ENCODE assay signal across 36 cellular contexts in the genomic region with DNA sequence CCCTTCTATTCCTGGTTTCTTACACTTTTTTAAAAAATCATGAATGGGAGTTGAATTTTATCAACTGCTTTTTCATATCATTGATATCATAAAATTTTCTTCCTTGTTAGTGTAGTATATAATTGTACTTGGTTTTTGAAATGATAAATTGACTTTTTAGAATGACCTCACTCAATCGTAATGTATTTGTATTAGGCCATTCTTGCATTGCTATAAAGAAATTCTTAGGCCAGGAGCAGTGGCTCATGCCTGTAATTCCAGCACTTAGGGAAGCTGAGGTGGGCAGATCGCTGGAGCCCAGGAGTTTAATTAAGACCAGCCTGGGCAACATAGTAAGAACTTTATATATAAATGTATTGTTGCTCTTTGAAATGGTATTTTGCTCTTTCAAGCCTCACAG. TPM values are rescaled to one million over a fixed set of nuclear protein-coding genes. Genes with fewer than 3 reads are reported as not detected.
"Had no signal": no experiment of that assay in that cellular context is flagged by ENCODE, and none has a peak within 500 bp of the region (broad histone marks: within the 10 kb centered on the region; RNA-seq: fewer than 3 reads in every experiment).

No MANE protein-coding gene starts in this region.

- H3K4me1 Mint-ChIP-seq: stimulated activated naive B cell treated with anti-CD40 and anti-IgM and Interleukin-4, amounts not matched to agents 10 μg/mL and 1 μg/mL and 100 μg/mL, for 72 hours had no signal

- H3K27ac ChIP-seq: colonic mucosa, epithelial cell of prostate, foreskin keratinocyte, gastroesophageal sphincter, heart left ventricle, hepatocyte, lower lobe of right lung, ovary, psoas muscle, skin epidermis, spleen, suprapubic skin, transverse colon, upper lobe of right lung, uterus had no signal

- H3K9me3 Mint-ChIP-seq: dendritic cell treated with granulocyte-macrophage colony-stimulating factor and Interleukin-4, amounts not matched to agents 40 ng/mL and 50 ng/mL, for 4 days; endodermal cell; natural killer cell; stimulated activated naive B cell treated with anti-CD40 and anti-IgM and Interleukin-4, amounts not matched to agents 10 μg/mL and 1 μg/mL and 100 μg/mL, for 72 hours; stimulated activated naive CD8-positive, alpha-beta T cell treated with anti-CD3 and anti-CD28 coated beads, Interleukin-15, amount 100 ng/mL, for 72 hours had no signal

- H3K27ac Mint-ChIP-seq: dendritic cell treated with granulocyte-macrophage colony-stimulating factor and Interleukin-4, amounts not matched to agents 40 ng/mL and 50 ng/mL, for 4 days; endodermal cell; natural killer cell; stimulated activated naive B cell treated with anti-CD40 and anti-IgM and Interleukin-4, amounts not matched to agents 10 μg/mL and 1 μg/mL and 100 μg/mL, for 72 hours; stimulated activated naive CD8-positive, alpha-beta T cell treated with anti-CD3 and anti-CD28 coated beads, Interleukin-15, amount 100 ng/mL, for 72 hours had no signal

- H3K4me3 ChIP-seq: colonic mucosa, gastroesophageal sphincter, heart left ventricle, hepatocyte, lower lobe of right lung, ovary, psoas muscle, skin epidermis, spleen, suprapubic skin, transverse colon, upper lobe of right lung, uterus had no signal

- H3K4me1 ChIP-seq: colonic mucosa had no signal

- H3K27me3 ChIP-seq: colonic mucosa, foreskin keratinocyte, gastroesophageal sphincter, heart left ventricle, hepatocyte, ovary, spleen, suprapubic skin, transverse colon, upper lobe of right lung, uterus had no signal

- H3K36me3 ChIP-seq: colonic mucosa, ovary, uterus had no signal

- H3K27me3 Mint-ChIP-seq: dendritic cell treated with granulocyte-macrophage colony-stimulating factor and Interleukin-4, amounts not matched to agents 40 ng/mL and 50 ng/mL, for 4 days; stimulated activated naive B cell treated with anti-CD40 and anti-IgM and Interleukin-4, amounts not matched to agents 10 μg/mL and 1 μg/mL and 100 μg/mL, for 72 hours; stimulated activated naive CD8-positive, alpha-beta T cell treated with anti-CD3 and anti-CD28 coated beads, Interleukin-15, amount 100 ng/mL, for 72 hours had no signal

- H2AFZ ChIP-seq: hepatocyte had no signal

- DNase-seq: colonic mucosa; effector CD8-positive, alpha-beta T cell; endodermal cell; foreskin keratinocyte; heart left ventricle; islet precursor cell; kidney glomerular epithelial cell; left colon; left ventricle myocardium superior; lower lobe of right lung; natural killer cell; occipital lobe; ovary; posterior cingulate gyrus; psoas muscle; right cardiac atrium; spleen; stimulated activated CD4-positive, alpha-beta T cell treated with anti-CD3 and anti-CD28 coated beads, Interleukin-15, amount 100 ng/mL, for 24 hours; stimulated activated CD4-positive, alpha-beta T cell treated with anti-CD3 and anti-CD28 coated beads, Interleukin-2, amount 100 ng/mL, for 48 hours; stimulated activated naive B cell treated with anti-CD40 and anti-IgM and Interleukin-4, amounts not matched to agents 10 μg/mL and 1 μg/mL and 100 μg/mL, for 72 hours; stimulated activated naive CD8-positive, alpha-beta T cell treated with anti-CD3 and anti-CD28 coated beads, Interleukin-15, amount 100 ng/mL, for 72 hours; transverse colon; upper lobe of right lung; uterus had no signal

- ATAC-seq: esophagus mucosa; foreskin keratinocyte; gastroesophageal sphincter; heart left ventricle; left colon; left ventricle myocardium superior; lower lobe of right lung; natural killer cell; psoas muscle; right cardiac atrium; stimulated activated naive B cell treated with anti-CD40 and anti-IgM and Interleukin-4, amounts not matched to agents 10 μg/mL and 1 μg/mL and 100 μg/mL, for 72 hours; stimulated activated naive CD8-positive, alpha-beta T cell treated with anti-CD3 and anti-CD28 coated beads, Interleukin-15, amount 100 ng/mL, for 72 hours; upper lobe of right lung had no signal

- H3K4me3 Mint-ChIP-seq: dendritic cell treated with granulocyte-macrophage colony-stimulating factor and Interleukin-4, amounts not matched to agents 40 ng/mL and 50 ng/mL, for 4 days; endodermal cell; natural killer cell; stimulated activated naive B cell treated with anti-CD40 and anti-IgM and Interleukin-4, amounts not matched to agents 10 μg/mL and 1 μg/mL and 100 μg/mL, for 72 hours; stimulated activated naive CD8-positive, alpha-beta T cell treated with anti-CD3 and anti-CD28 coated beads, Interleukin-15, amount 100 ng/mL, for 72 hours had no signal

- H3K9me3 ChIP-seq: colonic mucosa, gastroesophageal sphincter, heart left ventricle, lower lobe of right lung, ovary, psoas muscle, suprapubic skin, transverse colon, upper lobe of right lung, uterus had no signal

- H3K4me2 ChIP-seq: hepatocyte had no signal

RNA-seq across cellular contexts. Expression of gene EXOC1L, which starts 40.1 kb away (rescaled TPM):
- total RNA-seq: colonic mucosa, endodermal cell, esophagus mucosa, foreskin keratinocyte, gastroesophageal sphincter, heart left ventricle, hepatocyte, left colon, left ventricle myocardium superior, lower lobe of right lung, mesenteric fat pad, mononuclear cell, natural killer cell, occipital lobe, ovary, psoas muscle, renal cortical epithelial cell, right cardiac atrium, spleen, suprapubic skin, transverse colon, upper lobe of right lung, uterus had no signal
- polyA plus RNA-seq: foreskin keratinocyte, heart left ventricle, hepatocyte, neural cell, ovary, psoas muscle, spleen, thymus had no signal
